8 cellular contexts compared by ENCODE assay signal in genomic region chr2:87453965-87454364, GRCh38.
DNase-seq lines count a peak whose midpoint lies in the region; ATAC-seq and TF ChIP-seq lines count a peak whose summit lies in the region.
"Not testable (repeated sequence)": the region's sequence is repeated elsewhere in the genome, so short reads cannot be mapped to it uniquely, and the experiment has no call there.

No MANE protein-coding gene starts in this region.

- not testable (repeated sequence) for H3K79me1 ChIP-seq in mesendoderm (ENCODE audit: low read length)

- intact Hi-C loops in activated CD4-positive, alpha-beta memory T cell treated with anti-CD3 and anti-CD28 coated beads for 36 hours (cut with micrococcal nuclease): not testable (repeated sequence)

- H3K27ac ChIP-seq in GM23338 (ENCODE audit: low read depth); mesendoderm (ENCODE audit: low read depth, low read length): not testable (repeated sequence)
- peak overlapping the region in 3 of 4 donors; percentile 65 to 71 (median 69) for H3K27ac ChIP-seq in gastroesophageal sphincter
- peak overlapping the region; percentile 92 for H3K27ac ChIP-seq in smooth muscle cell (ENCODE audit: low read depth)

- not testable (repeated sequence) for H3K4me1 ChIP-seq in GM23338 (ENCODE audit: insufficient read depth); mesendoderm (ENCODE audit: control insufficient read depth, low read depth, low read length); smooth muscle cell (ENCODE audit: low read depth)
- peaks cover 0 to 13% (median 0%) of the 10 kb centered on the region in 3 donors for H3K4me1 ChIP-seq in gastroesophageal sphincter

- not testable (repeated sequence) for H3K4me3 Mint-ChIP-seq in GM23338; activated CD4-positive, alpha-beta memory T cell treated with anti-CD3 and anti-CD28 coated beads for 36 hours

- peak; percentile 20 for DNase-seq in ACHN
- not testable (repeated sequence) for DNase-seq in GM23338 (ENCODE audit: low spot score); activated CD4-positive, alpha-beta memory T cell treated with anti-CD3 and anti-CD28 coated beads for 36 hours; smooth muscle cell (lab: John Stamatoyannopoulos, UW; ENCODE audit: unreplicated experiment)
- peak; percentile 15 for DNase-seq in NB4 (ENCODE audit: low read depth)
- DNase-seq in cardiac fibroblast (ENCODE audit: low read depth in 2 of 2): peak; percentile 32 to 69
- peak; percentile 60 for DNase-seq in mesendoderm

- H4K20me1 ChIP-seq in GM23338 (replicated peaks; ENCODE audit: insufficient read depth); smooth muscle cell (ENCODE audit: low read depth): not testable (repeated sequence)

- H3K79me2 ChIP-seq in GM23338 (replicated peaks; ENCODE audit: insufficient read depth); mesendoderm (ENCODE audit: control insufficient read depth, insufficient read depth, low read length); smooth muscle cell (ENCODE audit: low read depth): not testable (repeated sequence)

- H2AFZ ChIP-seq in GM23338; smooth muscle cell (ENCODE audit: low read depth): not testable (repeated sequence)

- H3K4me2 ChIP-seq in GM23338; mesendoderm (ENCODE audit: low read length): not testable (repeated sequence)
- peak overlapping the region; percentile 80 for H3K4me2 ChIP-seq in smooth muscle cell

- H3K9me3 Mint-ChIP-seq in GM23338; activated CD4-positive, alpha-beta memory T cell treated with anti-CD3 and anti-CD28 coated beads for 36 hours: not testable (repeated sequence)

- H3K27me3 ChIP-seq in GM23338 (ENCODE audit: insufficient read depth); gastroesophageal sphincter; mesendoderm (ENCODE audit: insufficient read depth, low read length, poor library complexity); smooth muscle cell (ENCODE audit: low read depth): not testable (repeated sequence)

- H3K9me3 ChIP-seq in gastroesophageal sphincter; smooth muscle cell (replicated peaks; ENCODE audit: low read depth): not testable (repeated sequence)

- not testable (repeated sequence) for H3K36me3 Mint-ChIP-seq in GM23338 (ENCODE audit: low read depth)
- H3K36me3 Mint-ChIP-seq in activated CD4-positive, alpha-beta memory T cell treated with anti-CD3 and anti-CD28 coated beads for 36 hours: peaks cover 20% of the 10 kb centered on the region

- not testable (repeated sequence) for H2BK5ac ChIP-seq in mesendoderm (ENCODE audit: low read length)

- not testable (repeated sequence) for H3K9ac ChIP-seq in mesendoderm (ENCODE audit: low read length)
- peak overlapping the region; percentile 47 for H3K9ac ChIP-seq in smooth muscle cell (ENCODE audit: low read depth)

- not testable (repeated sequence) for H2BK120ac ChIP-seq in mesendoderm (ENCODE audit: low read depth, low read length)

- H2BK15ac ChIP-seq in mesendoderm (replicated peaks; ENCODE audit: low read depth): not testable (repeated sequence)

- H3K9me2 ChIP-seq in GM23338 (ENCODE audit: insufficient read depth): not testable (repeated sequence)

- H3K27me3 Mint-ChIP-seq in GM23338 (ENCODE audit: insufficient read depth, low read depth, poor library complexity); activated CD4-positive, alpha-beta memory T cell treated with anti-CD3 and anti-CD28 coated beads for 36 hours: not testable (repeated sequence)

- not testable (repeated sequence) for TF ChIP-seq EP300 in gastroesophageal sphincter (IDR thresholded peaks at IDR 0.05)

- not testable (repeated sequence) for H4K8ac ChIP-seq in mesendoderm (ENCODE audit: low read depth, low read length)

- H3K56ac ChIP-seq in mesendoderm (ENCODE audit: low read length): not testable (repeated sequence)

- not testable (repeated sequence) for H3K4me3 ChIP-seq in GM23338; NB4 (ENCODE audit: low read depth, low read length); cardiac fibroblast (replicated peaks in 1 of 2; ENCODE audit: low read depth in 2 of 2, low read length in 2 of 2); gastroesophageal sphincter; mesendoderm (ENCODE audit: low read length); smooth muscle cell

- POLR2A ChIA-PET in activated CD4-positive, alpha-beta memory T cell treated with anti-CD3 and anti-CD28 coated beads for 36 hours (lab: Charles Lee): not testable (repeated sequence)

- H3K18ac ChIP-seq in mesendoderm (ENCODE audit: low read length): not testable (repeated sequence)

- TF ChIP-seq CTCF in GM23338 (conservative IDR thresholded peaks at IDR 0.05; ENCODE audit: low read depth in 2 of 2); NB4 (IDR thresholded peaks at IDR 0.05; ENCODE audit: low read depth, low read length); cardiac fibroblast (IDR thresholded peaks at IDR 0.05; ENCODE audit: low read depth, low read length); gastroesophageal sphincter (IDR thresholded peaks at IDR 0.05); smooth muscle cell (IDR thresholded peaks at IDR 0.05; ENCODE audit: borderline replicate concordance, insufficient read depth, poor library complexity, severe bottlenecking): not testable (repeated sequence)

- not testable (repeated sequence) for H2AK5ac ChIP-seq in mesendoderm (ENCODE audit: low read length)

- H3K36me3 ChIP-seq in GM23338 (ENCODE audit: insufficient read depth); gastroesophageal sphincter; mesendoderm (ENCODE audit: control insufficient read depth, insufficient read depth, low read length); smooth muscle cell (ENCODE audit: low read depth): not testable (repeated sequence)

- not testable (repeated sequence) for TF ChIP-seq POLR2A in NB4 (IDR thresholded peaks at IDR 0.05; ENCODE audit: extremely low read depth, insufficient read length); gastroesophageal sphincter (IDR thresholded peaks at IDR 0.05)

- CTCF ChIA-PET in activated CD4-positive, alpha-beta memory T cell treated with anti-CD3 and anti-CD28 coated beads for 36 hours (lab: Charles Lee): not testable (repeated sequence)

- H3F3A ChIP-seq in GM23338 (replicated peaks; ENCODE audit: low read depth); smooth muscle cell (ENCODE audit: low read depth): not testable (repeated sequence)

- not testable (repeated sequence) for H3K4me1 Mint-ChIP-seq in GM23338; activated CD4-positive, alpha-beta memory T cell treated with anti-CD3 and anti-CD28 coated beads for 36 hours (ENCODE audit: low read depth)

- H3K23ac ChIP-seq in mesendoderm (ENCODE audit: low read length): not testable (repeated sequence)

- not testable (repeated sequence) for H4K5ac ChIP-seq in mesendoderm (ENCODE audit: low read length)

- H3K27ac Mint-ChIP-seq in GM23338: not testable (repeated sequence)
- peak overlapping the region; percentile 8 for H3K27ac Mint-ChIP-seq in activated CD4-positive, alpha-beta memory T cell treated with anti-CD3 and anti-CD28 coated beads for 36 hours

- ATAC-seq in GM23338: peak; percentile 34
- peak; percentile 19 for ATAC-seq in gastroesophageal sphincter

- in situ Hi-C loops in ACHN (cut with HindIII; ENCODE audit: low pct_ligation_motif_present, low pct_unique_long_range_greater_than_20kb, low sequenced_read_pairs): not testable (repeated sequence)

- H3K4ac ChIP-seq in mesendoderm (ENCODE audit: low read depth, low read length): not testable (repeated sequence)

- 50 to 77% methylated on average over 1 of the region's 1 CpG for WGBS in gastroesophageal sphincter (ENCODE audit: low coverage in 1 of 2), 2 donors
- no CpG with 5 or more reads among the region's 1 CpG for WGBS in mesendoderm (ENCODE audit: extremely low coverage, insufficient coverage, low lambda C conversion rate)
- WGBS in smooth muscle cell (ENCODE audit: low lambda C conversion rate): 7% methylated on average over 1 of the region's 1 CpG
